25 cellular contexts compared by ENCODE assay signal in the genomic region with DNA sequence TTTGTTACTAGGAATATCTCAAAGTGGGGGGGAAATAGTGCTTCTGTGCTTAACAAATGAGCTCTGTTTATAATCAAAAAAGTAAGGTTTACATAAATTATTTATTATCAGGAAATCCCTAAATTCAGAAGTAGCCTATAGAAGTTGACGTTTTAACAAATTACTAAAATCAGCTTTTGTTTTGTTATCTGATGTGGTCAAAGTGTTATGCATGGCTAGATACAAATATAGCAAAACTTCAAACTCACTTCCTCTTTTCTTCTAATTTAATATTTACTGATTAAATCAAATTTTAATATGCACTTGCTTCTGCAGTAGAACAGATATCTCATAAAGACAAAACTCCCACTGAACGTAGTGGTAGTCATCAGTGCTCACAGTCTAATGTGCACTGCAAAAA. TPM values are rescaled to one million over a fixed set of nuclear protein-coding genes. Genes with fewer than 3 reads are reported as not detected.
DNase-seq lines count a peak whose midpoint lies in the region; ATAC-seq, FAIRE-seq and TF ChIP-seq lines count a peak whose summit lies in the region.
"Had no signal": no experiment of that assay in that cellular context is flagged by ENCODE, and none has a peak within 500 bp of the region (broad histone marks: within the 10 kb centered on the region; RNA-seq: fewer than 3 reads in every experiment).

No MANE protein-coding gene starts in this region.

- no peak for TF ChIP-seq CTCF in GM12878 (IDR thresholded peaks at IDR 0.05 in 2 of 3, conservative IDR thresholded peaks at IDR 0.05 in 1 of 3; ENCODE audit: control insufficient read depth in 2 of 3, extremely low read depth in 1 of 3, insufficient read depth in 1 of 3, low read depth in 3 of 3, low read length in 3 of 3)
- no peak for TF ChIP-seq CTCF in left lung (IDR thresholded peaks at IDR 0.05)

- TF ChIP-seq RAD21 in GM12878 (IDR thresholded peaks at IDR 0.05; ENCODE audit: insufficient read depth, low read depth, low read length), result no peak

- FAIRE-seq in GM12878 (lab: Jason Lieb, UNC), result no peak
- FAIRE-seq: H1 had no signal

- intact Hi-C loops in GM12878 (cut with micrococcal nuclease; ENCODE audit: unreplicated experiment), result no loop called here
- intact Hi-C loops in left lung (cut with DNase I), result no loop called here

- no peak overlapping the region; a peak in 2 of 22 replicates for H3K9ac ChIP-seq in BLaER1 treated with 17β-estradiol and CSF1 and Interleukin-3, amounts not matched to agents 10 nM and 100 nM
- no peak overlapping the region for H3K9ac ChIP-seq in GM12878 (ENCODE audit: control insufficient read depth, insufficient read depth, low read length)

- peaks cover 0 to 60% (median 27%) of the 10 kb centered on the region in 11 experiments; a peak in 18 of 22 replicates for H3K9me3 ChIP-seq in BLaER1 treated with 17β-estradiol and CSF1 and Interleukin-3, amounts not matched to agents 10 nM and 100 nM (replicated peaks in 1 of 11)
- H3K9me3 ChIP-seq in GM12878 (replicated peaks; ENCODE audit: control insufficient read depth, insufficient read depth, low read length) (no peaks in the 10 kb centered on the region), left lung (no peaks in the 10 kb centered on the region)
- H3K9me3 ChIP-seq: Caco-2, Peyer's patch had no signal

- no peaks in the 10 kb centered on the region for H3K79me2 ChIP-seq in GM12878 (ENCODE audit: control insufficient read depth, insufficient read depth, low read length)

- peaks cover 8 to 20% (median 14%) of the 10 kb centered on the region in 10 experiments for H3K4me1 ChIP-seq in BLaER1 treated with 17β-estradiol and CSF1 and Interleukin-3, amounts not matched to agents 10 nM and 100 nM
- no peaks in the 10 kb centered on the region for H3K4me1 ChIP-seq in GM12878 (ENCODE audit: control insufficient read depth, insufficient read depth, low read length)
- no peaks in the 10 kb centered on the region for H3K4me1 ChIP-seq in left lung
- H3K4me1 ChIP-seq: Caco-2, Peyer's patch had no signal

- in situ Hi-C loops in GM12878 (cut with MboI), result no loop called here

- no TSS peak for BruUV-seq in GM12878 (replicated peaks; lab: Mats Ljungman, UMichigan)

- 0% methylated on average over 2 of the region's 2 CpGs for WGBS in GM12878 (ENCODE audit: insufficient coverage, insufficient replicate concordance, low lambda C conversion rate, missing lambda C conversion rate)

- H3K4me3 ChIP-seq in BLaER1 treated with 17β-estradiol and CSF1 and Interleukin-3, amounts not matched to agents 10 nM and 100 nM, result no peak overlapping the region
- H3K4me3 ChIP-seq in GM12878 (no peak overlapping the region), left lung (no peak overlapping the region)
- H3K4me3 ChIP-seq: Peyer's patch had no signal

- H2AFZ ChIP-seq in GM12878 (ENCODE audit: control insufficient read depth, low read depth, low read length), result no peak overlapping the region

- ATAC-seq in GM18867 (IDR thresholded peaks at IDR 0.05; ENCODE audit: unreplicated experiment) (peak; percentile 69), HG03521 (IDR thresholded peaks at IDR 0.05; ENCODE audit: unreplicated experiment) (peak; percentile 45), GM12878 (peak; percentile 47), left lung (no peak)

- H4K20me1 ChIP-seq in BLaER1 treated with 17β-estradiol and CSF1 and Interleukin-3, amounts not matched to agents 10 nM and 100 nM, result peaks cover 0 to 4% (median 0%) of the 10 kb centered on the region in 11 experiments; a peak in 1 of 22 replicates
- H4K20me1 ChIP-seq in GM12878 (ENCODE audit: control insufficient read depth, insufficient read depth), result no peaks in the 10 kb centered on the region

- no peak for TF ChIP-seq EP300 in GM12878 (IDR thresholded peaks at IDR 0.05; ENCODE audit: borderline replicate concordance in 1 of 2, control insufficient read depth in 1 of 2, low read depth in 2 of 2, low read length in 2 of 2)

- DNase-seq in GM12878 (ENCODE audit: low read depth, low spot score), result no peak
- no peak for DNase-seq in left lung
- DNase-seq in NCI-H1436 (lab: John Stamatoyannopoulos, UW), result no peak
- DNase-seq in GDM1 (lab: John Stamatoyannopoulos, UW), result no peak
- DNase-seq: Caco-2; CD4-positive, alpha-beta memory T cell; DMS 273 treated with DMSO at 0.1 percent for 48 hours; DMS79 treated with DMSO at 0.1 percent for 48 hours; Kasumi-1; NCI-H1092 treated with DMSO at 0.1 percent for 48 hours; NCI-H146; NCI-H2081; NCI-H2171; NCI-H345; NCI-H524; NCI-H774; Peyer's patch; T-helper 9 cell had no signal

- H3K27ac ChIP-seq in BLaER1 treated with 17β-estradiol and CSF1 and Interleukin-3, amounts not matched to agents 10 nM and 100 nM, result peak overlapping the region in 3 of 11 experiments; percentile 18 to 35 (median 35); a peak in 3 of 22 replicates
- H3K27ac ChIP-seq in GM12878 (ENCODE audit: control insufficient read depth, insufficient read depth) (no peak overlapping the region), left lung (no peak overlapping the region)
- H3K27ac ChIP-seq: Peyer's patch had no signal

- H3K27me3 ChIP-seq in BLaER1 treated with 17β-estradiol and CSF1 and Interleukin-3, amounts not matched to agents 10 nM and 100 nM, result no peaks in the 10 kb centered on the region
- H3K27me3 ChIP-seq in GM12878 (replicated peaks in 1 of 2; ENCODE audit: control insufficient read depth in 2 of 2, insufficient read depth in 2 of 2, low read length in 1 of 2) (no peaks in the 10 kb centered on the region), left lung (no peaks in the 10 kb centered on the region)
- H3K27me3 ChIP-seq: Peyer's patch had no signal

- peaks cover 0 to 75% (median 64%) of the 10 kb centered on the region in 11 experiments; a peak in 16 of 22 replicates for H3K36me3 ChIP-seq in BLaER1 treated with 17β-estradiol and CSF1 and Interleukin-3, amounts not matched to agents 10 nM and 100 nM
- no peaks in the 10 kb centered on the region for H3K36me3 ChIP-seq in GM12878 (ENCODE audit: control insufficient read depth in 2 of 2, insufficient read depth in 2 of 2, low read length in 1 of 2)
- H3K36me3 ChIP-seq in left lung, result no peaks in the 10 kb centered on the region
- H3K36me3 ChIP-seq: Peyer's patch had no signal

- H3K4me2 ChIP-seq in BLaER1 treated with 17β-estradiol and CSF1 and Interleukin-3, amounts not matched to agents 10 nM and 100 nM, result peak overlapping the region; percentile 51 to 88 (median 59); a peak in 20 of 22 replicates
- H3K4me2 ChIP-seq in GM12878 (ENCODE audit: control insufficient read depth, insufficient read depth), result no peak overlapping the region

- RAD21 ChIA-PET in GM12878 (lab: Charles Lee; ENCODE audit: unreplicated experiment), result no interaction called here

- no peak for TF ChIP-seq POLR2A in GM12878 (IDR thresholded peaks at IDR 0.05; ENCODE audit: low read depth, low read length)

- POLR2A ChIA-PET in GM12878 (lab: Charles Lee), result no interaction called here

- CTCF ChIA-PET in GM12878 (lab: Yijun Ruan, JAX), result interaction anchor here (1.0 kb wide), 1 partner anchor 34 kb away, joined by 3 read pairs; no protein-coding TSS in a partner anchor

- SMC1A ChIA-PET in GM12878 (lab: Charles Lee; ENCODE audit: uncharacterized antibody, unreplicated experiment), result interaction anchor here (0.9 to 1.1 kb wide), 3 partner anchors 15 to 33 kb away, joined by 3 to 5 read pairs (median 4); no protein-coding TSS in a partner anchor

TF ChIP-seq in GM12878, 131 proteins besides CTCF, POLR2A, EP300 and RAD21 (continues in another document):
- TF ChIP-seq HDAC6 (IDR thresholded peaks at IDR 0.05; ENCODE audit: unreplicated experiment) (no peak), CHD1 (IDR thresholded peaks at IDR 0.05; ENCODE audit: low read depth, low read length) (no peak), MTA2 (IDR thresholded peaks at IDR 0.05; ENCODE audit: low read depth) (peak; percentile 81), MAX (IDR thresholded peaks at IDR 0.05; ENCODE audit: low read depth, low read length) (no peak), NR2C1 (IDR thresholded peaks at IDR 0.05) (no peak), ZNF384 (IDR thresholded peaks at IDR 0.05; ENCODE audit: borderline replicate concordance, low read depth, low read length) (no peak), BCL11A (IDR thresholded peaks at IDR 0.05; ENCODE audit: low read depth, low read length) (no peak), NRF1 (conservative IDR thresholded peaks at IDR 0.05; ENCODE audit: low read depth, low read length) (no peak), KDM1A (IDR thresholded peaks at IDR 0.05; ENCODE audit: borderline replicate concordance) (no peak), POLR2AphosphoS5 (IDR thresholded peaks at IDR 0.05; ENCODE audit: low read length) (no peak), PBX3 (IDR thresholded peaks at IDR 0.05; ENCODE audit: insufficient replicate concordance, low read depth, low read length) (no peak)

RNA-seq across cellular contexts. Expression of gene GARIN6, which starts 47.5 kb away (rescaled TPM):
- total RNA-seq in GM12878 (2013; cell fraction: nucleolus; rRNA removed), result not detected in 2 replicates
- not detected in 2 replicates for total RNA-seq in GM12878 (2014; rRNA removed)
- not detected in 2 replicates for total RNA-seq in GM12878 (2014; rRNA removed; fragmentation: Illumina TruSeq; extraction: Trizol)
- not detected in 2 replicates for total RNA-seq in GM12878 (2021)
- polyA plus RNA-seq in GM12878 (2011; ENCODE audit: low read depth), result not detected
- polyA plus RNA-seq in GM12878 (2011; rRNA removed), result not detected in 2 replicates
- polyA plus RNA-seq in GM12878 (2011; cell fraction: cytosol; rRNA removed), result not detected in 2 replicates
- polyA plus RNA-seq in GM12878 (2011; cell fraction: nucleus; rRNA removed), result not detected in 2 replicates
- not detected in 2 replicates for polyA plus RNA-seq in GM12878 (2012)
- polyA plus RNA-seq in GM12878 (2014; fragmentation: Illumina TruSeq; extraction: Trizol), result not detected in 2 replicates
- not detected for polyA plus RNA-seq in GM12878 (2014; fragmentation: Nextera tagmentation; extraction: Ambion mirVana)
- polyA plus RNA-seq in GM12878 (2014; rRNA removed), result not detected in 2 replicates
- not detected for polyA plus RNA-seq in GM12878 (2016; fragmentation: Nextera tagmentation; extraction: Ambion mirVana)
- not detected in 2 replicates for polyA minus RNA-seq in GM12878 (2011; rRNA and poly(A)+ RNA removed)
- polyA minus RNA-seq in GM12878 (2011; cell fraction: cytosol; rRNA and poly(A)+ RNA removed), result not detected in 2 replicates
- not detected in 2 replicates for polyA minus RNA-seq in GM12878 (2011; cell fraction: nucleus; rRNA and poly(A)+ RNA removed)
- not detected for total RNA-seq in left lung
- total RNA-seq: Caco-2; CD4-positive, alpha-beta memory T cell; H1; MCF 10A; Peyer's patch; T-helper 1 cell treated with Interleukin-12 subunit alpha and Interleukin-12 subunit beta and Interleukin-4 antibody, amounts not matched to agents 30 ng/mL and 1 ng/mL, for 36 hours had no signal
- polyA plus RNA-seq: BJ; CD4-positive, alpha-beta memory T cell; H1 had no signal
